29 cellular contexts compared by ENCODE assay signal in genomic region chr9:95343725-95344287, GRCh38. TPM values are rescaled to one million over a fixed set of nuclear protein-coding genes. Genes with fewer than 3 reads are reported as not detected.
DNase-seq lines count a peak whose midpoint lies in the region; ATAC-seq and TF ChIP-seq lines count a peak whose summit lies in the region.
"Had no signal": no experiment of that assay in that cellular context is flagged by ENCODE, and none has a peak within 500 bp of the region (broad histone marks: within the 10 kb centered on the region; RNA-seq: fewer than 3 reads in every experiment).

No MANE protein-coding gene starts in this region.

- WGBS in mesenchymal stem cell, result 77% methylated on average over 6 of the region's 6 CpGs
- 85 to 93% methylated on average over 6 of the region's 6 CpGs for WGBS in heart right ventricle, 2 donors

- H2AFZ ChIP-seq in mesenchymal stem cell (ENCODE audit: low read depth, low read length), result no peak overlapping the region
- H2AFZ ChIP-seq: parathyroid adenoma had no signal

- peaks cover under 1 to 6% of the 10 kb centered on the region in 2 experiments for H3K27me3 ChIP-seq in mesenchymal stem cell (ENCODE audit: control insufficient read depth in 1 of 2, insufficient read depth in 1 of 2, low read length in 2 of 2)
- peaks cover 0 to 35% (median 22%) of the 10 kb centered on the region in 7 donors for H3K27me3 ChIP-seq in heart right ventricle

- no peak for TF ChIP-seq CTCF in heart right ventricle (IDR thresholded peaks at IDR 0.05)

- intact Hi-C loops in activated CD4-positive, alpha-beta T cell treated with anti-CD3 and anti-CD28 coated beads, Interleukin-2, amount 10 ng/mL, durations not matched to agents 24 days and 14 days (cut with micrococcal nuclease), result no loop called here
- intact Hi-C loops in heart right ventricle (cut with DNase I), result loop anchor here in 1 of 10 donors (5.0 kb wide), 1 partner anchor 873 kb away; no protein-coding TSS in a partner anchor

- H3K23ac ChIP-seq in mesenchymal stem cell (ENCODE audit: low read length in 2 of 2), result no peak overlapping the region

- H4K8ac ChIP-seq in mesenchymal stem cell (ENCODE audit: low read length), result no peak overlapping the region

- no peak overlapping the region for H2BK12ac ChIP-seq in mesenchymal stem cell (ENCODE audit: low read length in 2 of 2)

- H3K9me3 Mint-ChIP-seq in activated CD4-positive, alpha-beta T cell treated with anti-CD3 and anti-CD28 coated beads, Interleukin-2, amount 10 ng/mL, durations not matched to agents 24 days and 14 days, result no peaks in the 10 kb centered on the region
- H3K9me3 Mint-ChIP-seq in activated CD8-positive, alpha-beta T cell treated with anti-CD3 and anti-CD28 coated beads, Interleukin-2, amount 10 ng/mL, durations not matched to agents 7 days and 5 days (ENCODE audit: insufficient read depth), result no peaks in the 10 kb centered on the region
- H3K9me3 Mint-ChIP-seq in stimulated activated naive B cell treated with anti-CD40 and anti-IgM and Interleukin-4, amounts not matched to agents 10 μg/mL and 1 μg/mL and 100 μg/mL, for 72 hours, result no peaks in the 10 kb centered on the region
- H3K9me3 Mint-ChIP-seq: activated naive CD4-positive, alpha-beta T cell treated with anti-CD3 and anti-CD28 coated beads, Interleukin-2, amount 50 U/mL, for 24 hours; memory B cell; T-helper 1 cell treated with Interleukin-12 subunit alpha and Interleukin-12 subunit beta and Interleukin-4 antibody, amounts not matched to agents 30 μg/mL and 1 μg/mL, for 36 hours had no signal

- H3K4me2 ChIP-seq in mesenchymal stem cell (ENCODE audit: low read length, poor library complexity, severe bottlenecking), result no peak overlapping the region
- H3K4me2 ChIP-seq: A549, smooth muscle cell had no signal

- peaks cover 9% of the 10 kb centered on the region for H3K4me1 Mint-ChIP-seq in activated CD4-positive, alpha-beta T cell treated with anti-CD3 and anti-CD28 coated beads, Interleukin-2, amount 10 ng/mL, durations not matched to agents 24 days and 14 days
- peaks cover 10% of the 10 kb centered on the region for H3K4me1 Mint-ChIP-seq in activated CD8-positive, alpha-beta T cell treated with anti-CD3 and anti-CD28 coated beads, Interleukin-2, amount 10 ng/mL, durations not matched to agents 7 days and 5 days (ENCODE audit: low read depth)
- H3K4me1 Mint-ChIP-seq in stimulated activated naive B cell treated with anti-CD40 and anti-IgM and Interleukin-4, amounts not matched to agents 10 μg/mL and 1 μg/mL and 100 μg/mL, for 72 hours, result no peaks in the 10 kb centered on the region
- H3K4me1 Mint-ChIP-seq: memory B cell had no signal

- H2BK15ac ChIP-seq in mesenchymal stem cell (ENCODE audit: low read depth, poor library complexity, severe bottlenecking), result no peak overlapping the region

- no peak overlapping the region for H3K4me3 ChIP-seq in Jurkat, Clone E6-1 (ENCODE audit: low read length)
- no peak overlapping the region for H3K4me3 ChIP-seq in mesenchymal stem cell (ENCODE audit: insufficient read depth in 1 of 2, low read depth in 1 of 2, low read length in 2 of 2)
- H3K4me3 ChIP-seq in heart right ventricle, result no peak overlapping the region
- H3K4me3 ChIP-seq: A549, ascending aorta, coronary artery, smooth muscle cell, tibial nerve had no signal

- H3K4ac ChIP-seq in mesenchymal stem cell (ENCODE audit: low read depth in 1 of 2, low read length in 2 of 2), result no peak overlapping the region

- H3K27me3 Mint-ChIP-seq in activated CD4-positive, alpha-beta T cell treated with anti-CD3 and anti-CD28 coated beads, Interleukin-2, amount 10 ng/mL, durations not matched to agents 24 days and 14 days, result peaks cover 26% of the 10 kb centered on the region
- H3K27me3 Mint-ChIP-seq in activated CD8-positive, alpha-beta T cell treated with anti-CD3 and anti-CD28 coated beads, Interleukin-2, amount 10 ng/mL, durations not matched to agents 7 days and 5 days (ENCODE audit: low read depth), result peaks cover 19% of the 10 kb centered on the region
- H3K27me3 Mint-ChIP-seq in stimulated activated naive B cell treated with anti-CD40 and anti-IgM and Interleukin-4, amounts not matched to agents 10 μg/mL and 1 μg/mL and 100 μg/mL, for 72 hours, result peaks cover 27 to 29% of the 10 kb centered on the region in 2 donors

- no peaks in the 10 kb centered on the region for H3K36me3 Mint-ChIP-seq in activated CD4-positive, alpha-beta T cell treated with anti-CD3 and anti-CD28 coated beads, Interleukin-2, amount 10 ng/mL, durations not matched to agents 24 days and 14 days (ENCODE audit: low read depth)
- no peaks in the 10 kb centered on the region for H3K36me3 Mint-ChIP-seq in activated CD8-positive, alpha-beta T cell treated with anti-CD3 and anti-CD28 coated beads, Interleukin-2, amount 10 ng/mL, durations not matched to agents 7 days and 5 days (ENCODE audit: low read depth)
- H3K36me3 Mint-ChIP-seq in stimulated activated naive B cell treated with anti-CD40 and anti-IgM and Interleukin-4, amounts not matched to agents 10 μg/mL and 1 μg/mL and 100 μg/mL, for 72 hours, result no peaks in the 10 kb centered on the region
- H3K36me3 Mint-ChIP-seq: activated naive CD4-positive, alpha-beta T cell treated with anti-CD3 and anti-CD28 coated beads, Interleukin-2, amount 50 U/mL, for 24 hours; CD4-positive, CD25-positive, alpha-beta regulatory T cell; memory B cell had no signal

- no peak overlapping the region for H2AK5ac ChIP-seq in mesenchymal stem cell (ENCODE audit: low read length, severe bottlenecking)

- ATAC-seq in activated CD8-positive, alpha-beta T cell treated with anti-CD3 and anti-CD28 coated beads, Interleukin-2, amount 10 ng/mL, durations not matched to agents 7 days and 5 days, result peak; percentile 53
- no peak for ATAC-seq in stimulated activated naive B cell treated with anti-CD40 and anti-IgM and Interleukin-4, amounts not matched to agents 10 μg/mL and 1 μg/mL and 100 μg/mL, for 72 hours (replicated peaks)
- no peak for ATAC-seq in heart right ventricle
- ATAC-seq: A549, HCT116, left lobe of liver had no signal

- H3K9me3 ChIP-seq in mesenchymal stem cell (ENCODE audit: control insufficient read depth, low read length) (no peaks in the 10 kb centered on the region), heart right ventricle (no peaks in the 10 kb centered on the region)
- H3K9me3 ChIP-seq: A549, ascending aorta, tibial nerve had no signal

- no peak overlapping the region for H2BK5ac ChIP-seq in mesenchymal stem cell (ENCODE audit: low read depth, low read length, poor library complexity, severe bottlenecking)

- CTCF ChIA-PET in activated CD8-positive, alpha-beta T cell treated with anti-CD3 and anti-CD28 coated beads, Interleukin-2, amount 10 ng/mL, durations not matched to agents 7 days and 5 days (lab: Charles Lee), result interaction anchor here (1.8 kb wide), 1 partner anchor 7 kb away, joined by 7 read pairs; no protein-coding TSS in a partner anchor

- no peak overlapping the region for H4K91ac ChIP-seq in mesenchymal stem cell (ENCODE audit: low read length)

- H3K4me1 ChIP-seq in mesenchymal stem cell (ENCODE audit: control insufficient read depth, insufficient read depth, low read depth, low read length), result no peaks in the 10 kb centered on the region
- peaks cover 0 to 14% (median 2%) of the 10 kb centered on the region in 9 donors for H3K4me1 ChIP-seq in heart right ventricle
- H3K4me1 ChIP-seq: A549, ascending aorta, parathyroid adenoma had no signal

- H3K9ac ChIP-seq in mesenchymal stem cell (ENCODE audit: low read length), result no peak overlapping the region
- H3K9ac ChIP-seq: parathyroid adenoma had no signal

- no peaks in the 10 kb centered on the region for H3K79me1 ChIP-seq in mesenchymal stem cell (replicated peaks; ENCODE audit: low read length, poor library complexity, severe bottlenecking)

- H2BK120ac ChIP-seq in mesenchymal stem cell (ENCODE audit: low read depth, low read length), result no peak overlapping the region

- DNase-seq in activated CD4-positive, alpha-beta T cell treated with anti-CD3 and anti-CD28 coated beads, Interleukin-2, amount 10 ng/mL, durations not matched to agents 24 days and 14 days, result peak; percentile 63
- no peak for DNase-seq in activated CD4-positive, alpha-beta T cell treated with anti-CD3 and anti-CD28 coated beads for 1 hour
- DNase-seq in Jurkat, Clone E6-1 (ENCODE audit: low read depth, low spot score), result peak; percentile 83
- no peak for DNase-seq in activated CD8-positive, alpha-beta T cell treated with anti-CD3 and anti-CD28 coated beads, Interleukin-2, amount 10 ng/mL, durations not matched to agents 7 days and 5 days
- peak; percentile 46 for DNase-seq in mesenchymal stem cell
- DNase-seq in stimulated activated naive B cell treated with anti-CD40 and anti-IgM and Interleukin-4, amounts not matched to agents 10 μg/mL and 1 μg/mL and 100 μg/mL, for 72 hours, result no peak
- DNase-seq in heart right ventricle, result no peak
- no peak for DNase-seq in HuH-7.5 (ENCODE audit: low spot score)
- DNase-seq: CD4-positive, CD25-positive, alpha-beta regulatory T cell; DMS79 treated with DMSO at 0.1 percent for 48 hours; effector CD8-positive, alpha-beta T cell; NCI-H1105; NCI-H187 treated with DMSO at 0.1 percent for 48 hours; NCI-H2171; OCI-M1; retina; stimulated activated CD4-positive, alpha-beta T cell treated with anti-CD3 and anti-CD28 coated beads, Interleukin-2, amount 100 ng/mL, for 24 hours had no signal

- H3K14ac ChIP-seq in mesenchymal stem cell (ENCODE audit: low read length in 2 of 2), result no peak overlapping the region

- no peak overlapping the region for H3K18ac ChIP-seq in mesenchymal stem cell (ENCODE audit: low read depth in 1 of 2, low read length in 2 of 2)

- no peak overlapping the region for H3K4me3 Mint-ChIP-seq in activated CD4-positive, alpha-beta T cell treated with anti-CD3 and anti-CD28 coated beads, Interleukin-2, amount 10 ng/mL, durations not matched to agents 24 days and 14 days
- no peak overlapping the region for H3K4me3 Mint-ChIP-seq in activated CD8-positive, alpha-beta T cell treated with anti-CD3 and anti-CD28 coated beads, Interleukin-2, amount 10 ng/mL, durations not matched to agents 7 days and 5 days
- no peak overlapping the region for H3K4me3 Mint-ChIP-seq in stimulated activated naive B cell treated with anti-CD40 and anti-IgM and Interleukin-4, amounts not matched to agents 10 μg/mL and 1 μg/mL and 100 μg/mL, for 72 hours
- H3K4me3 Mint-ChIP-seq: activated naive CD4-positive, alpha-beta T cell treated with anti-CD3 and anti-CD28 coated beads, Interleukin-2, amount 50 U/mL, for 24 hours; CD4-positive, CD25-positive, alpha-beta regulatory T cell; memory B cell; T-helper 1 cell treated with Interleukin-12 subunit alpha and Interleukin-12 subunit beta and Interleukin-4 antibody, amounts not matched to agents 30 μg/mL and 1 μg/mL, for 36 hours had no signal

- H3K27ac Mint-ChIP-seq in activated CD4-positive, alpha-beta T cell treated with anti-CD3 and anti-CD28 coated beads, Interleukin-2, amount 10 ng/mL, durations not matched to agents 24 days and 14 days, result no peak overlapping the region
- H3K27ac Mint-ChIP-seq in activated CD8-positive, alpha-beta T cell treated with anti-CD3 and anti-CD28 coated beads, Interleukin-2, amount 10 ng/mL, durations not matched to agents 7 days and 5 days, result no peak overlapping the region
- no peak overlapping the region for H3K27ac Mint-ChIP-seq in stimulated activated naive B cell treated with anti-CD40 and anti-IgM and Interleukin-4, amounts not matched to agents 10 μg/mL and 1 μg/mL and 100 μg/mL, for 72 hours
- H3K27ac Mint-ChIP-seq: activated naive CD4-positive, alpha-beta T cell treated with anti-CD3 and anti-CD28 coated beads, Interleukin-2, amount 50 U/mL, for 24 hours; memory B cell; T-helper 1 cell treated with Interleukin-12 subunit alpha and Interleukin-12 subunit beta and Interleukin-4 antibody, amounts not matched to agents 30 μg/mL and 1 μg/mL, for 36 hours had no signal

- H3K27ac ChIP-seq in mesenchymal stem cell (ENCODE audit: low read length, poor library complexity, severe bottlenecking), result no peak overlapping the region
- no peak overlapping the region for H3K27ac ChIP-seq in heart right ventricle
- H3K27ac ChIP-seq: A549, ascending aorta, coronary artery, epithelial cell of prostate, parathyroid adenoma, tibial nerve had no signal

- H3K36me3 ChIP-seq in mesenchymal stem cell (ENCODE audit: control insufficient read depth in 1 of 2, insufficient read depth in 2 of 2, low read depth in 1 of 2, low read length in 2 of 2), result no peaks in the 10 kb centered on the region
- H3K36me3 ChIP-seq in heart right ventricle, result no peaks in the 10 kb centered on the region
- H3K36me3 ChIP-seq: ascending aorta, tibial nerve had no signal

- POLR2A ChIA-PET in activated CD8-positive, alpha-beta T cell treated with anti-CD3 and anti-CD28 coated beads, Interleukin-2, amount 10 ng/mL, durations not matched to agents 7 days and 5 days (lab: Charles Lee), result no interaction called here

RNA-seq across cellular contexts. Expression of gene FANCC, which starts 26.3 kb away (rescaled TPM):
- 16.7 and 18.0 TPM in 2 replicates for total RNA-seq in activated CD4-positive, alpha-beta T cell treated with anti-CD3 and anti-CD28 coated beads, Interleukin-2, amount 10 ng/mL, durations not matched to agents 24 days and 14 days
- polyA plus RNA-seq in Jurkat, Clone E6-1 (2012; ENCODE audit: insufficient read depth, insufficient read length), result 7.9 TPM
- 10 to 100 TPM; 18.2 to 19.0 TPM for total RNA-seq in activated CD8-positive, alpha-beta T cell treated with anti-CD3 and anti-CD28 coated beads, Interleukin-2, amount 10 ng/mL, durations not matched to agents 7 days and 5 days
- 4.8 TPM for polyA plus RNA-seq in mesenchymal stem cell (2013, experiment 1 of 2)
- polyA plus RNA-seq in mesenchymal stem cell (2013, experiment 2 of 2), result 4.6 TPM
- 1 to 10 TPM; 3.1 to 6.8 (median 4.7) TPM for total RNA-seq in heart right ventricle
- polyA plus RNA-seq in heart right ventricle, result 1 to 10 TPM; 2.9 to 3.9 TPM

Comparison
In these comparisons a context has a peak if more than half of its experiments do, and no peak if none do; other contexts are left out.
1. DNase-seq: peak in activated CD4-positive, alpha-beta T cell treated with anti-CD3 and anti-CD28 coated beads, Interleukin-2, amount 10 ng/mL, durations not matched to agents 24 days and 14 days (single experiment), Jurkat, Clone E6-1 (single experiment) and mesenchymal stem cell (single experiment); none in activated CD4-positive, alpha-beta T cell treated with anti-CD3 and anti-CD28 coated beads for 1 hour (single experiment), activated CD8-positive, alpha-beta T cell treated with anti-CD3 and anti-CD28 coated beads, Interleukin-2, amount 10 ng/mL, durations not matched to agents 7 days and 5 days (single experiment), stimulated activated naive B cell treated with anti-CD40 and anti-IgM and Interleukin-4, amounts not matched to agents 10 μg/mL and 1 μg/mL and 100 μg/mL, for 72 hours (single experiment), heart right ventricle (0 of 2) and HuH-7.5 (single experiment).